Comparison of ENCODE assay signal across 16 cellular contexts in genomic region chr1:23371987-23372386, GRCh38. TPM values are rescaled to one million over a fixed set of nuclear protein-coding genes. Genes with fewer than 3 reads are reported as not detected.
A peak's percentile ranks its signal among the peaks of the same experiment; 100 is the strongest.
DNase-seq lines count a peak whose midpoint lies in the region; ATAC-seq and TF ChIP-seq lines count a peak whose summit lies in the region.
"Had no signal": no experiment of that assay in that cellular context is flagged by ENCODE, and none has a peak within 500 bp of the region (broad histone marks: within the 10 kb centered on the region; RNA-seq: fewer than 3 reads in every experiment).

No MANE protein-coding gene starts in this region.

- no peak overlapping the region for H4K8ac ChIP-seq in neuronal stem cell (ENCODE audit: low read depth, low read length)

- TF ChIP-seq EP300 in Ishikawa (IDR thresholded peaks at IDR 0.05; ENCODE audit: borderline replicate concordance), result no peak

- H3K79me1 ChIP-seq in neuronal stem cell (ENCODE audit: low read depth, low read length), result no peaks in the 10 kb centered on the region

- H3K36me3 ChIP-seq in A673 (ENCODE audit: insufficient read depth, low read length, poor library complexity, severe bottlenecking) (peaks cover under 1% of the 10 kb centered on the region), esophagus squamous epithelium (no peaks in the 10 kb centered on the region), neuronal stem cell (replicated peaks in 1 of 2; ENCODE audit: control insufficient read depth in 2 of 2, insufficient read depth in 2 of 2, low read length in 2 of 2) (peaks cover 0 to 22% of the 10 kb centered on the region in 2 donors)
- H3K36me3 ChIP-seq: gastroesophageal sphincter had no signal

- CTCF ChIA-PET in A673 (lab: Charles Lee), result no interaction called here

- no peak for TF ChIP-seq POLR2A in esophagus squamous epithelium (IDR thresholded peaks at IDR 0.05)

- H3K4ac ChIP-seq in neuronal stem cell (ENCODE audit: low read length), result peak overlapping the region; percentile 15

- H3K27ac ChIP-seq in A673 (ENCODE audit: low read depth, low read length, poor library complexity, severe bottlenecking) (peak overlapping the region; percentile 1), esophagus squamous epithelium (peak overlapping the region in 3 of 4 donors; percentile 2 to 100 (median 99)), neuronal stem cell (replicated peaks; ENCODE audit: low read length) (peak overlapping the region; percentile 92)

- H2BK15ac ChIP-seq in neuronal stem cell (ENCODE audit: low read length), result peak overlapping the region; percentile 97

- 54 to 59% methylated on average over 8 to 9 of the region's 9 CpGs for WGBS in esophagus squamous epithelium, 2 donors
- WGBS in neuronal stem cell (ENCODE audit: extremely low coverage in 2 of 2, insufficient read length in 2 of 2, insufficient replicate concordance in 1 of 2), 2 donors, result no CpG with 5 or more reads among the region's 9 CpGs

- peak overlapping the region; percentile 76 for H4K91ac ChIP-seq in neuronal stem cell (ENCODE audit: low read depth, low read length, poor library complexity)

- peak overlapping the region; percentile 33 for H3K9ac ChIP-seq in neuronal stem cell (ENCODE audit: low read depth, low read length, poor library complexity)

- no peak overlapping the region for H2BK120ac ChIP-seq in neuronal stem cell (ENCODE audit: low read depth, low read length)

- POLR2A ChIA-PET in A673 (lab: Charles Lee; ENCODE audit: low non-redundant PET), result no interaction called here

- H3K27me3 ChIP-seq in A673 (replicated peaks; ENCODE audit: insufficient read depth, low read depth, low read length, poor library complexity) (no peaks in the 10 kb centered on the region), esophagus squamous epithelium (no peaks in the 10 kb centered on the region), neuronal stem cell (ENCODE audit: control insufficient read depth in 3 of 3, insufficient read depth in 3 of 3, low read depth in 1 of 3, low read length in 3 of 3) (no peaks in the 10 kb centered on the region)
- H3K27me3 ChIP-seq: gastroesophageal sphincter, MG63 had no signal

- H3K4me2 ChIP-seq in neuronal stem cell (ENCODE audit: insufficient read depth, low read length, poor library complexity, severe bottlenecking), result peak overlapping the region; percentile 13

- TF ChIP-seq CTCF in A673 (conservative IDR thresholded peaks at IDR 0.05; ENCODE audit: low read depth, low read length) (no peak), esophagus squamous epithelium (IDR thresholded peaks at IDR 0.05) (no peak)

- intact Hi-C loops in A673 (cut with micrococcal nuclease; ENCODE audit: unreplicated experiment) (no loop called here), esophagus squamous epithelium (cut with DNase I) (no loop called here)

- H3K4me3 ChIP-seq in A673 (ENCODE audit: low read depth, low read length, poor library complexity, severe bottlenecking) (no peak overlapping the region), esophagus squamous epithelium (no peak overlapping the region), neuronal stem cell (ENCODE audit: low read length in 2 of 2) (no peak overlapping the region)
- H3K4me3 ChIP-seq: MG63 had no signal

- no peak overlapping the region for H2AFZ ChIP-seq in neuronal stem cell (ENCODE audit: low read length)

- TF ChIP-seq RAD21 in Ishikawa (IDR thresholded peaks at IDR 0.05; ENCODE audit: low read depth), result no peak

- peak overlapping the region; percentile 85 for H2BK5ac ChIP-seq in neuronal stem cell (ENCODE audit: low read length)

- peak overlapping the region; percentile 84 for H2AK5ac ChIP-seq in neuronal stem cell (ENCODE audit: low read depth, low read length)

- BruUV-seq in A673 (replicated peaks; lab: Mats Ljungman, UMichigan), result no TSS peak

- peak overlapping the region; percentile 77 for H2BK12ac ChIP-seq in neuronal stem cell (ENCODE audit: low read length)

- H3K18ac ChIP-seq in neuronal stem cell (ENCODE audit: low read length), result peak overlapping the region; percentile 86

- DNase-seq in A673 (ENCODE audit: low spot score) (no peak), esophagus squamous epithelium (lab: John Stamatoyannopoulos, UW) (no peak), neuronal stem cell (ENCODE audit: low spot score) (no peak), SK-N-DZ (ENCODE audit: low spot score) (no peak), NCI-H2196 treated with DMSO at 0.1 percent for 48 hours (lab: John Stamatoyannopoulos, UW; ENCODE audit: unreplicated experiment) (no peak)
- DNase-seq in activated naive CD4-positive, alpha-beta T cell treated with Interleukin-2 at 50 U/mL for 16 hours, result no peak
- DNase-seq: ACHN; activated CD8-positive, alpha-beta memory T cell treated with anti-CD3 and anti-CD28 coated beads, Interleukin-2, amount 50 U/mL, for 4 hours; activated naive CD4-positive, alpha-beta T cell treated with anti-CD3 and anti-CD28 coated beads, Interleukin-2, amount 10 ng/mL, durations not matched to agents 7 days and 5 days; MG63; NCI-H2081; NCI-H82; RPMI8226 had no signal

- H3K4me1 ChIP-seq in A673 (ENCODE audit: insufficient read depth, low read length, poor library complexity, severe bottlenecking), result peaks cover 27% of the 10 kb centered on the region
- H3K4me1 ChIP-seq in esophagus squamous epithelium, result peaks cover 19 to 78% (median 35%) of the 10 kb centered on the region in 3 donors
- H3K4me1 ChIP-seq in neuronal stem cell (ENCODE audit: control insufficient read depth in 2 of 2, insufficient read depth in 1 of 2, low read depth in 1 of 2, low read length in 2 of 2), result peaks cover 31 to 32% of the 10 kb centered on the region in 2 donors

- no peaks in the 10 kb centered on the region for H3K9me3 ChIP-seq in A673 (ENCODE audit: low read depth, low read length, poor library complexity, severe bottlenecking)
- no peaks in the 10 kb centered on the region for H3K9me3 ChIP-seq in esophagus squamous epithelium
- peaks cover 0 to 8% of the 10 kb centered on the region in 2 donors for H3K9me3 ChIP-seq in neuronal stem cell (replicated peaks in 1 of 2; ENCODE audit: control insufficient read depth in 2 of 2, insufficient read depth in 1 of 2, low read depth in 1 of 2, low read length in 2 of 2)
- H3K9me3 ChIP-seq: gastroesophageal sphincter had no signal

- peak overlapping the region; percentile 32 for H3K14ac ChIP-seq in neuronal stem cell (ENCODE audit: low read length)

- no peak for ATAC-seq in GM19395 (IDR thresholded peaks at IDR 0.05; ENCODE audit: unreplicated experiment)
- ATAC-seq: gastroesophageal sphincter had no signal

- no peak overlapping the region for H3K23ac ChIP-seq in neuronal stem cell (ENCODE audit: low read depth, low read length, poor library complexity)

TF ChIP-seq in Ishikawa, 13 proteins besides CTCF, POLR2A, EP300 and RAD21:
- TF ChIP-seq TEAD4 (IDR thresholded peaks at IDR 0.05), result peak; percentile 51
- peak; percentile 77 for TF ChIP-seq EGR1 (IDR thresholded peaks at IDR 0.05)
- no peak for TF ChIP-seq FOXM1 (IDR thresholded peaks at IDR 0.05; ENCODE audit: borderline replicate concordance, low read depth)
- TF ChIP-seq, protein P1, sequence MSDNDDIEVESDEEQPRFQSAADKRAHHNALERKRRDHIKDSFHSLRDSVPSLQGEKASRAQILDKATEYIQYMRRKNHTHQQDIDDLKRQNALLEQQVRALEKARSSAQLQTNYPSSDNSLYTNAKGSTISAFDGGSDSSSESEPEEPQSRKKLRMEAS (IDR thresholded peaks at IDR 0.05), result peak; percentile 99
- no peak for TF ChIP-seq TCF12 (IDR thresholded peaks at IDR 0.05; ENCODE audit: low read depth)

RNA-seq across cellular contexts. Expression of gene ZNF436, which starts 2.4 kb away (rescaled TPM):
- total RNA-seq in A673 (2021) (13.7 and 14.8 TPM in 2 replicates), esophagus squamous epithelium (10 to 100 TPM; 14.9 to 33.6 (median 24.8) TPM)
- polyA plus RNA-seq in neuronal stem cell (2013, experiment 1 of 2), result 5.8 TPM
- polyA plus RNA-seq in neuronal stem cell (2013, experiment 2 of 2), result 5.8 TPM
- 5.9 and 6.6 TPM in 2 replicates for polyA plus RNA-seq in SK-N-DZ (2014; cell fraction: cytosol; rRNA removed)
- 5.3 and 8.0 TPM in 2 replicates for polyA plus RNA-seq in SK-N-DZ (2014; cell fraction: nucleus; rRNA removed)

RNA-seq across cellular contexts. Expression of gene HNRNPR, which starts 27.9 kb away (rescaled TPM):
- total RNA-seq in A673 (2021) (300 and 304 TPM in 2 replicates), esophagus squamous epithelium (10 to 100 TPM; 60.9 to 90.2 (median 76.8) TPM)
- 240 TPM for polyA plus RNA-seq in neuronal stem cell (2013, experiment 1 of 2)
- 241 TPM for polyA plus RNA-seq in neuronal stem cell (2013, experiment 2 of 2)
- 223 and 259 TPM in 2 replicates for polyA plus RNA-seq in SK-N-DZ (2014; cell fraction: cytosol; rRNA removed)
- 102 and 115 TPM in 2 replicates for polyA plus RNA-seq in SK-N-DZ (2014; cell fraction: nucleus; rRNA removed)

RNA-seq across cellular contexts. Expression of gene TCEA3, which starts 52.6 kb away (rescaled TPM):
- total RNA-seq in A673 (2021), result 0.76 and 0.99 TPM in 2 replicates
- total RNA-seq in esophagus squamous epithelium, result 10 to 100 TPM in 3 of 4 donors, 1 to 10 TPM in 1; 9.1 to 30.7 (median 25.1) TPM
- polyA plus RNA-seq in neuronal stem cell (2013, experiment 1 of 2), result 2.2 TPM
- polyA plus RNA-seq in neuronal stem cell (2013, experiment 2 of 2), result 2.3 TPM
- polyA plus RNA-seq in SK-N-DZ (2014; cell fraction: cytosol; rRNA removed), result 3.1 and 3.5 TPM in 2 replicates
- polyA plus RNA-seq in SK-N-DZ (2014; cell fraction: nucleus; rRNA removed), result 1.3 and 7.9 TPM in 2 replicates

Comparison
In these comparisons a context has a peak if more than half of its experiments do, and no peak if none do; other contexts are left out.
1. H3K27ac ChIP-seq: peak in every context shown above with its lines; median percentile 99 in esophagus squamous epithelium; 92 in neuronal stem cell; 1 in A673.